ENCODE assay signal across 8 cellular contexts in genomic region chr17:38868095-38868967, GRCh38. TPM values are rescaled to one million over a fixed set of nuclear protein-coding genes. Genes with fewer than 3 reads are reported as not detected.
DNase-seq lines count a peak whose midpoint lies in the region; ATAC-seq and TF ChIP-seq lines count a peak whose summit lies in the region.

No MANE protein-coding gene starts in this region.

- peaks cover 35% of the 10 kb centered on the region for H3K4me1 Mint-ChIP-seq in MCF 10A (ENCODE audit: insufficient read depth, unreplicated experiment)
- peaks cover 47% of the 10 kb centered on the region for H3K4me1 Mint-ChIP-seq in stimulated activated naive CD8-positive, alpha-beta T cell treated with anti-CD3 and anti-CD28 coated beads, Interleukin-15, amount 100 ng/mL, for 72 hours

- no peaks in the 10 kb centered on the region for H3K9me3 Mint-ChIP-seq in MCF 10A (ENCODE audit: unreplicated experiment)
- H3K9me3 Mint-ChIP-seq in stimulated activated naive CD8-positive, alpha-beta T cell treated with anti-CD3 and anti-CD28 coated beads, Interleukin-15, amount 100 ng/mL, for 72 hours = no peaks in the 10 kb centered on the region

- H3K36me3 ChIP-seq in kidney epithelial cell (ENCODE audit: control insufficient read depth, insufficient read depth, low read length) = no peaks in the 10 kb centered on the region

- H3K27ac Mint-ChIP-seq in MCF 10A (ENCODE audit: low read depth, unreplicated experiment) = no peak overlapping the region
- peak overlapping the region; percentile 61 to 100 for H3K27ac Mint-ChIP-seq in stimulated activated naive CD8-positive, alpha-beta T cell treated with anti-CD3 and anti-CD28 coated beads, Interleukin-15, amount 100 ng/mL, for 72 hours

- H3K27me3 ChIP-seq in kidney epithelial cell (ENCODE audit: control insufficient read depth, insufficient read depth, low read length) = no peaks in the 10 kb centered on the region

- no peak for ATAC-seq in stimulated activated naive CD8-positive, alpha-beta T cell treated with anti-CD3 and anti-CD28 coated beads, Interleukin-15, amount 100 ng/mL, for 72 hours
- ATAC-seq in GM18909 (IDR thresholded peaks at IDR 0.05; ENCODE audit: poor library complexity, unreplicated experiment) = no peak

- peaks cover 35% of the 10 kb centered on the region for H3K36me3 Mint-ChIP-seq in MCF 10A (ENCODE audit: insufficient read depth, unreplicated experiment)

- BruUV-seq in MCF 10A (replicated peaks; lab: Mats Ljungman, UMichigan) = no TSS peak

- peak overlapping the region; percentile 89 for H3K4me3 Mint-ChIP-seq in MCF 10A (ENCODE audit: unreplicated experiment)
- peak overlapping the region; percentile 92 for H3K4me3 Mint-ChIP-seq in stimulated activated naive CD8-positive, alpha-beta T cell treated with anti-CD3 and anti-CD28 coated beads, Interleukin-15, amount 100 ng/mL, for 72 hours

- DNase-seq in NOMO-1 treated with DMSO at 0.1 percent for 48 hours (lab: John Stamatoyannopoulos, UW; ENCODE audit: unreplicated experiment) = peak; percentile 41
- DNase-seq in NOMO-1 treated with dmso at 0.1 percent for 144 hours (lab: John Stamatoyannopoulos, UW; ENCODE audit: unreplicated experiment) = no peak
- DNase-seq in NCI-H2029 treated with DMSO at 0.1 percent for 48 hours (lab: John Stamatoyannopoulos, UW) = peak; percentile 73
- no peak for DNase-seq in MCF 10A (ENCODE audit: unreplicated experiment)
- DNase-seq in kidney epithelial cell (ENCODE audit: low read depth) = no peak
- DNase-seq in stimulated activated naive CD8-positive, alpha-beta T cell treated with anti-CD3 and anti-CD28 coated beads, Interleukin-15, amount 100 ng/mL, for 72 hours = peak; percentile 49 to 56
- DNase-seq in SW480 (ENCODE audit: low spot score) = no peak

- CTCF ChIA-PET in MCF 10A (lab: Yijun Ruan, JAX) = interaction anchor here (0.6 to 0.8 kb wide), 3 partner anchors 55 to 204 kb away, joined by 3 to 6 read pairs (median 3); no protein-coding TSS in a partner anchor

- no peaks in the 10 kb centered on the region for H3K27me3 Mint-ChIP-seq in MCF 10A (ENCODE audit: insufficient read depth, unreplicated experiment)
- no peaks in the 10 kb centered on the region for H3K27me3 Mint-ChIP-seq in stimulated activated naive CD8-positive, alpha-beta T cell treated with anti-CD3 and anti-CD28 coated beads, Interleukin-15, amount 100 ng/mL, for 72 hours

- H3K4me3 ChIP-seq in kidney epithelial cell (ENCODE audit: low read depth, low read length) = peak overlapping the region; percentile 97

- POLR2A ChIA-PET in MCF 10A (lab: Yijun Ruan, JAX) = interaction anchor here (0.6 to 13.1 kb wide), 12 partner anchors 19 to 285 kb away, joined by 3 to 246 read pairs (median 4); partner anchors contain the start of genes CWC25, MLLT6, PIP4K2B and PSMB3

- TF ChIP-seq CTCF in MCF 10A (IDR thresholded peaks at IDR 0.05; ENCODE audit: unreplicated experiment) = no peak
- TF ChIP-seq CTCF in kidney epithelial cell (IDR thresholded peaks at IDR 0.05; ENCODE audit: insufficient read depth, low read length, poor library complexity, severe bottlenecking) = no peak

- intact Hi-C loops in MCF 10A (cut with micrococcal nuclease) = no loop called here

RNA-seq across cellular contexts. Expression of gene LASP1, which starts 1.5 kb away (rescaled TPM):
- total RNA-seq in MCF 10A (2022) (65.1 and 68.1 TPM in 2 replicates), kidney epithelial cell (201 and 247 TPM in 2 replicates)

RNA-seq across cellular contexts. Expression of gene RPL23, which starts 14.8 kb away (rescaled TPM):
- total RNA-seq in MCF 10A (2022) = 1,891 and 2,060 TPM in 2 replicates
- total RNA-seq in kidney epithelial cell = 1,506 and 1,881 TPM in 2 replicates

RNA-seq across cellular contexts. Expression of gene CWC25, which starts 43.2 kb away (rescaled TPM):
- total RNA-seq in MCF 10A (2022) (21.9 and 23.4 TPM in 2 replicates), kidney epithelial cell (13.9 and 14.4 TPM in 2 replicates)

Comparison
In these comparisons a context has a peak if more than half of its experiments do, and no peak if none do; other contexts are left out.
1. DNase-seq: peak in NOMO-1 treated with DMSO at 0.1 percent for 48 hours (single experiment), NCI-H2029 treated with DMSO at 0.1 percent for 48 hours (single experiment) and stimulated activated naive CD8-positive, alpha-beta T cell treated with anti-CD3 and anti-CD28 coated beads, Interleukin-15, amount 100 ng/mL, for 72 hours (2 of 2); none in NOMO-1 treated with dmso at 0.1 percent for 144 hours (single experiment), MCF 10A (single experiment), kidney epithelial cell (single experiment) and SW480 (single experiment).